ENCODE assay signal across 24 cellular contexts in the genomic region with DNA sequence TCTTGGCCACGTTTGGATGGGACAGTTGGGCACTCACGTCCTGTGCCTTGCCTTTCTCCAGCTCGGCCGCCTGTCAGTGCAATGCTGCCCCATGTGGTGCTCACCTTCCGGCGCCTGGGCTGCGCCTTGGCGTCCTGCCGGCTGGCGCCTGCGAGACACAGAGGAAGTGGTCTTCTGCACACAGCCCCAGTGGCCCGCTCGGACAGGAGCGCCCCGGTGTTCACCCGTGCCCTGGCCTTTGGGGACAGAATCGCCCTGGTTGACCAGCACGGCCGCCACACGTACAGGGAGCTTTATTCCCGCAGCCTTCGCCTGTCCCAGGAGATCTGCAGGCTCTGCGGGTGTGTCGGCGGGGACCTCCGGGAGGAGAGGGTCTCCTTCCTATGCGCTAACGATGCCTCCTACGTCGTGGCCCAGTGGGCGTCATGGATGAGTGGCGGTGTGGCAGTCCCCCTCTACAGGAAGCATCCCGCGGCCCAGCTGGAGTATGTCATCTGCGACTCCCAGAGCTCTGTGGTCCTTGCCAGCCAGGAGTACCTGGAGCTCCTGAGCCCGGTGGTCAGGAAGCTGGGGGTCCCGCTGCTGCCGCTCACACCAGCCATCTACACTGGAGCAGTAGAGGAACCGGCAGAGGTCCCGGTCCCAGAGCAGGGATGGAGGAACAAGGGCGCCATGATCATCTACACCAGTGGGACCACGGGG. TPM values are rescaled to one million over a fixed set of nuclear protein-coding genes. Genes with fewer than 3 reads are reported as not detected.
DNase-seq lines count a peak whose midpoint lies in the region; ATAC-seq, FAIRE-seq and TF ChIP-seq lines count a peak whose summit lies in the region.
"Had no signal": no experiment of that assay in that cellular context is flagged by ENCODE, and none has a peak within 500 bp of the region (broad histone marks: within the 10 kb centered on the region; RNA-seq: fewer than 3 reads in every experiment).

No MANE protein-coding gene starts in this region.

- H3K27me3 ChIP-seq in HL-60 (ENCODE audit: insufficient read depth, poor library complexity, severe bottlenecking) (no peaks in the 10 kb centered on the region), small intestine (ENCODE audit: control insufficient read depth in 2 of 2, insufficient read depth in 2 of 2, low read length in 2 of 2) (no peaks in the 10 kb centered on the region)
- H3K27me3 ChIP-seq: brain microvascular endothelial cell, tibial nerve had no signal

- no peaks in the 10 kb centered on the region for H3K27me3 Mint-ChIP-seq in activated T-cell treated with anti-CD3 and anti-CD28 coated beads, Interleukin-2, amount 50 U/mL, for 72 hours (ENCODE audit: low read depth)
- no peaks in the 10 kb centered on the region for H3K27me3 Mint-ChIP-seq in activated T-cell treated with anti-CD3 and anti-CD28 coated beads, Interleukin-2, amount 50 U/mL, for 4 hours (ENCODE audit: low read depth)
- no peaks in the 10 kb centered on the region for H3K27me3 Mint-ChIP-seq in activated T-helper 17 cell treated with anti-CD3 and anti-CD28 coated beads, Interleukin-2, amount 50 U/mL, for 72 hours

- peak overlapping the region; percentile 57 to 68 for H3K4me3 Mint-ChIP-seq in activated T-cell treated with anti-CD3 and anti-CD28 coated beads, Interleukin-2, amount 50 U/mL, for 72 hours
- H3K4me3 Mint-ChIP-seq in activated T-cell treated with anti-CD3 and anti-CD28 coated beads, Interleukin-2, amount 50 U/mL, for 4 hours: no peak overlapping the region
- H3K4me3 Mint-ChIP-seq in activated T-helper 17 cell treated with anti-CD3 and anti-CD28 coated beads, Interleukin-2, amount 50 U/mL, for 72 hours: peak overlapping the region; percentile 87

- H3K27ac ChIP-seq in HL-60 (replicated peaks) (peak overlapping the region; percentile 58), small intestine (ENCODE audit: low read depth in 1 of 2, low read length in 1 of 2) (peak overlapping the region; percentile 61 to 72)
- H3K27ac ChIP-seq: brain microvascular endothelial cell, C4-2B, tibial nerve had no signal

- WGBS in small intestine, 3 donors: 83 to 89% (median 84%) methylated on average over 40 to 42 of the region's 42 CpGs

- H3K9me3 Mint-ChIP-seq in activated T-cell treated with anti-CD3 and anti-CD28 coated beads, Interleukin-2, amount 50 U/mL, for 72 hours: no peaks in the 10 kb centered on the region
- no peaks in the 10 kb centered on the region for H3K9me3 Mint-ChIP-seq in activated T-cell treated with anti-CD3 and anti-CD28 coated beads, Interleukin-2, amount 50 U/mL, for 4 hours
- H3K9me3 Mint-ChIP-seq in activated T-helper 17 cell treated with anti-CD3 and anti-CD28 coated beads, Interleukin-2, amount 50 U/mL, for 72 hours: no peaks in the 10 kb centered on the region

- peaks cover 81% of the 10 kb centered on the region for H3K4me1 Mint-ChIP-seq in activated T-cell treated with anti-CD3 and anti-CD28 coated beads, Interleukin-2, amount 50 U/mL, for 72 hours (ENCODE audit: low read depth)
- peaks cover 46% of the 10 kb centered on the region for H3K4me1 Mint-ChIP-seq in activated T-cell treated with anti-CD3 and anti-CD28 coated beads, Interleukin-2, amount 50 U/mL, for 4 hours (ENCODE audit: low read depth)
- H3K4me1 Mint-ChIP-seq in activated T-helper 17 cell treated with anti-CD3 and anti-CD28 coated beads, Interleukin-2, amount 50 U/mL, for 72 hours: peaks cover 36% of the 10 kb centered on the region

- FAIRE-seq in small intestine (lab: Jason Lieb, UNC): no peak
- FAIRE-seq: GM19239, H54, islet of Langerhans had no signal

- no peaks in the 10 kb centered on the region for H3K9me3 ChIP-seq in small intestine (ENCODE audit: control insufficient read depth, low read depth)
- H3K9me3 ChIP-seq: tibial nerve had no signal

- H3K4me3 ChIP-seq in HL-60 (replicated peaks; ENCODE audit: insufficient read depth, low read length) (no peak overlapping the region), small intestine (ENCODE audit: low read depth in 1 of 2, low read length in 2 of 2) (no peak overlapping the region)
- H3K4me3 ChIP-seq: tibial nerve had no signal

- H3K27ac Mint-ChIP-seq in activated T-cell treated with anti-CD3 and anti-CD28 coated beads, Interleukin-2, amount 50 U/mL, for 72 hours: no peak overlapping the region
- peak overlapping the region; percentile 98 for H3K27ac Mint-ChIP-seq in activated T-helper 17 cell treated with anti-CD3 and anti-CD28 coated beads, Interleukin-2, amount 50 U/mL, for 72 hours

- peaks cover 4 to 29% of the 10 kb centered on the region in 2 donors for H3K36me3 Mint-ChIP-seq in activated T-cell treated with anti-CD3 and anti-CD28 coated beads, Interleukin-2, amount 50 U/mL, for 72 hours (ENCODE audit: insufficient read depth in 2 of 2)
- peaks cover 21% of the 10 kb centered on the region for H3K36me3 Mint-ChIP-seq in activated T-cell treated with anti-CD3 and anti-CD28 coated beads, Interleukin-2, amount 50 U/mL, for 4 hours (ENCODE audit: insufficient read depth)
- peaks cover 69% of the 10 kb centered on the region for H3K36me3 Mint-ChIP-seq in activated T-helper 17 cell treated with anti-CD3 and anti-CD28 coated beads, Interleukin-2, amount 50 U/mL, for 72 hours (ENCODE audit: low read depth)

- DNase-seq in activated T-cell treated with anti-CD3 and anti-CD28 coated beads, Interleukin-2, amount 50 U/mL, for 72 hours: no peak
- DNase-seq in activated T-cell treated with anti-CD3 and anti-CD28 coated beads, Interleukin-2, amount 50 U/mL, for 4 hours: no peak
- DNase-seq in HL-60 (ENCODE audit: low read depth in 1 of 2, low spot score in 1 of 2) (peak in 1 of 2 experiments; percentile 53), small intestine (no peak), C1 segment of cervical spinal cord (lab: John Stamatoyannopoulos, UW) (no peak)
- DNase-seq: activated CD4-positive, alpha-beta T cell treated with anti-CD3 and anti-CD28 coated beads for 1 hour; activated effector memory CD4-positive, alpha-beta T cell treated with anti-CD3 and anti-CD28 coated beads, Interleukin-2, amount 50 U/mL, for 16 hours; amniotic stem cell; brain microvascular endothelial cell; Calu3; DND-41; KG1; left ventricle myocardium superior; NCI-H1417; NCI-H2081; NCI-H226; nucleus accumbens had no signal

- no peak for ATAC-seq in activated T-cell treated with anti-CD3 and anti-CD28 coated beads, Interleukin-2, amount 50 U/mL, for 72 hours (replicated peaks in 1 of 2)
- no peak for ATAC-seq in activated T-cell treated with anti-CD3 and anti-CD28 coated beads, Interleukin-2, amount 50 U/mL, for 4 hours
- ATAC-seq in activated T-helper 17 cell treated with anti-CD3 and anti-CD28 coated beads, Interleukin-2, amount 50 U/mL, for 72 hours (replicated peaks): no peak
- ATAC-seq in HG03025 (IDR thresholded peaks at IDR 0.05; ENCODE audit: low FRiP score, unreplicated experiment): no peak
- ATAC-seq: left ventricle myocardium superior had no signal

- no peak for TF ChIP-seq CTCF in HL-60 (IDR thresholded peaks at IDR 0.05; ENCODE audit: insufficient read depth, low read length)

- peaks cover 3 to 9% of the 10 kb centered on the region in 2 donors for H3K36me3 ChIP-seq in small intestine (ENCODE audit: control insufficient read depth in 2 of 2, insufficient read depth in 2 of 2, low read length in 2 of 2)

- H3K4me1 ChIP-seq in small intestine (ENCODE audit: control insufficient read depth in 2 of 2, insufficient read depth in 1 of 2, low read depth in 1 of 2, low read length in 1 of 2): peaks cover 4 to 29% of the 10 kb centered on the region in 2 donors

RNA-seq across cellular contexts. Expression of gene ACSF3, which starts 7.1 kb away (rescaled TPM):
- total RNA-seq in activated T-cell treated with anti-CD3 and anti-CD28 coated beads, Interleukin-2, amount 50 U/mL, for 72 hours: 10 to 100 TPM; 50.6 to 66.7 TPM
- total RNA-seq in activated T-cell treated with anti-CD3 and anti-CD28 coated beads, Interleukin-2, amount 50 U/mL, for 4 hours: 10 to 100 TPM; 32.5 to 38.7 (median 34.2) TPM
- total RNA-seq in activated T-helper 17 cell treated with anti-CD3 and anti-CD28 coated beads, Interleukin-2, amount 50 U/mL, for 72 hours: 10 to 100 TPM; 35.4 to 47.9 TPM
- polyA plus RNA-seq in small intestine: 10 to 100 TPM; 49.2 to 93.7 (median 68.1) TPM
